Comparison of ENCODE assay signal across 8 cellular contexts in the genomic region with DNA sequence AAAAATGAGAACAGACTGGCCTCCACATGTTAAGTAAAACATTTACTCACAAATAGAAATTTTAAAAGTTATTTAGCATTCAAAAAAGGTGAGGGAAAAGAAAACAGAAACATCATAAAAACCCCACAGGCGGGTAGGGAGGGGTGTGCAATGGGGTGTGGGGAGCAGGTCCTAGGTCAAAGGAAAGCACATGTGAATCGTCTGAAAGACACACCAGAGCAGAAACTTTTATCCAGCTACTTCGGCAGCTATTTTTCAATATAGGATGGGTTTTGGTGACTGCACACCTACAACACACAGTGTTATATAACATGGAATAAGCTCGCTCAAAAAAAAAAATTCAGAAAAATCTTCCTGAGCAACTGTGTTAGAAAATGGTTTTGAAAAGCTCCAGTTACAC. TPM values are rescaled to one million over a fixed set of nuclear protein-coding genes. Genes with fewer than 3 reads are reported as not detected.
DNase-seq lines count a peak whose midpoint lies in the region; ATAC-seq, FAIRE-seq and TF ChIP-seq lines count a peak whose summit lies in the region.

No MANE protein-coding gene starts in this region.

- peak overlapping the region; percentile 94 for H3K4me3 Mint-ChIP-seq in osteocyte (ENCODE audit: unreplicated experiment)

- peaks cover 58% of the 10 kb centered on the region for H3K79me2 ChIP-seq in endothelial cell of umbilical vein (ENCODE audit: control insufficient read depth, insufficient read depth, low read length)

- H3K27me3 ChIP-seq in Peyer's patch (no peaks in the 10 kb centered on the region), endothelial cell of umbilical vein (ENCODE audit: control insufficient read depth in 2 of 2, insufficient read depth in 2 of 2, low read length in 2 of 2) (no peaks in the 10 kb centered on the region)

- no peak for TF ChIP-seq CTCF in GM12865 (IDR thresholded peaks at IDR 0.05; ENCODE audit: insufficient read depth, low read depth, low read length, missing control alignments)
- no peak for TF ChIP-seq CTCF in Peyer's patch (IDR thresholded peaks at IDR 0.05)
- TF ChIP-seq CTCF in endothelial cell of umbilical vein (IDR thresholded peaks at IDR 0.05; ENCODE audit: extremely low read depth in 1 of 2, insufficient read depth in 1 of 2, low read depth in 1 of 2, low read length in 2 of 2): no peak
- TF ChIP-seq CTCF in osteocyte (IDR thresholded peaks at IDR 0.05): no peak

- H3K9me1 ChIP-seq in endothelial cell of umbilical vein (replicated peaks; ENCODE audit: control insufficient read depth, extremely low read depth, insufficient read depth, low read length): no peaks in the 10 kb centered on the region

- no peaks in the 10 kb centered on the region for H3K9me3 ChIP-seq in Peyer's patch
- no peaks in the 10 kb centered on the region for H3K9me3 ChIP-seq in endothelial cell of umbilical vein (replicated peaks; ENCODE audit: control insufficient read depth, insufficient read depth, low read length)

- H3K27ac ChIP-seq in Peyer's patch (peak overlapping the region; percentile 95 to 99 (median 96)), endothelial cell of umbilical vein (ENCODE audit: insufficient read depth, low read depth, low read length) (peak overlapping the region; percentile 78)

- H3K4me1 Mint-ChIP-seq in osteocyte (ENCODE audit: unreplicated experiment): peaks cover 45% of the 10 kb centered on the region

- H3K27me3 Mint-ChIP-seq in osteocyte (ENCODE audit: unreplicated experiment): no peaks in the 10 kb centered on the region

- peaks cover 9% of the 10 kb centered on the region for H3K36me3 Mint-ChIP-seq in osteocyte (ENCODE audit: unreplicated experiment)

- peak; percentile 50 for DNase-seq in GM12865 (ENCODE audit: low read depth)
- no peak for DNase-seq in Peyer's patch
- DNase-seq in endothelial cell of umbilical vein (ENCODE audit: low read depth, low spot score): no peak
- no peak for DNase-seq in osteocyte (ENCODE audit: extremely low spot score, unreplicated experiment)
- DNase-seq in effector CD4-positive, alpha-beta T cell: no peak
- no peak for DNase-seq in pons (ENCODE audit: low spot score)

- H3K9me3 Mint-ChIP-seq in osteocyte (ENCODE audit: unreplicated experiment): no peaks in the 10 kb centered on the region

- H3K27ac Mint-ChIP-seq in osteocyte (ENCODE audit: unreplicated experiment): peak overlapping the region; percentile 96

- intact Hi-C loops in endothelial cell of umbilical vein (cut with micrococcal nuclease): no loop called here

- POLR2A ChIA-PET in endothelial cell of umbilical vein (lab: Charles Lee): interaction anchor here (0.6 kb wide), 1 partner anchor 11 kb away, joined by 5 read pairs; no protein-coding TSS in a partner anchor

- CTCF ChIA-PET in endothelial cell of umbilical vein (lab: Charles Lee): interaction anchor here (0.8 to 3.0 kb wide), 3 partner anchors 8 to 438 kb away, joined by 3 to 13 read pairs (median 11); no protein-coding TSS in a partner anchor

- H3K4me1 ChIP-seq in Peyer's patch (peaks cover 0 to 23% (median 3%) of the 10 kb centered on the region in 4 donors), endothelial cell of umbilical vein (ENCODE audit: control insufficient read depth, extremely low read depth, insufficient read depth, low read length) (peaks cover 18% of the 10 kb centered on the region)

- H2AFZ ChIP-seq in endothelial cell of umbilical vein (ENCODE audit: low read depth, low read length): no peak overlapping the region

- ATAC-seq in HG02852 (IDR thresholded peaks at IDR 0.05; ENCODE audit: unreplicated experiment) (no peak), HG03457 (IDR thresholded peaks at IDR 0.05; ENCODE audit: unreplicated experiment) (no peak)

- peak overlapping the region; percentile 83 for H3K9ac ChIP-seq in endothelial cell of umbilical vein (replicated peaks; ENCODE audit: extremely low read depth, insufficient read depth, low read length)

- no peak for FAIRE-seq in endothelial cell of umbilical vein (lab: Jason Lieb, UNC)

- H3K4me3 ChIP-seq in GM12865 (ENCODE audit: low read depth, low read length) (peak overlapping the region; percentile 98), Peyer's patch (peak overlapping the region; percentile 67 to 95 (median 83)), endothelial cell of umbilical vein (replicated peaks in 1 of 3; ENCODE audit: insufficient read depth in 1 of 3, low read depth in 1 of 3, low read length in 3 of 3) (peak overlapping the region; percentile 78 to 93 (median 92))

- H4K20me1 ChIP-seq in endothelial cell of umbilical vein (replicated peaks; ENCODE audit: control insufficient read depth, extremely low read depth, insufficient read depth, low read length): peaks cover 6% of the 10 kb centered on the region

- TF ChIP-seq POLR2A in Peyer's patch (IDR thresholded peaks at IDR 0.05) (no peak), endothelial cell of umbilical vein (IDR thresholded peaks at IDR 0.05; ENCODE audit: low read depth, low read length) (no peak)

- H3K4me2 ChIP-seq in endothelial cell of umbilical vein (ENCODE audit: insufficient read depth, low read length): peak overlapping the region; percentile 99

- H3K36me3 ChIP-seq in Peyer's patch (no peaks in the 10 kb centered on the region), endothelial cell of umbilical vein (ENCODE audit: control insufficient read depth in 2 of 2, extremely low read depth in 1 of 2, insufficient read depth in 2 of 2, low read length in 2 of 2) (peaks cover 2% of the 10 kb centered on the region in 2 experiments)

- dilution Hi-C loops in endothelial cell of umbilical vein (cut with MboI; ENCODE audit: extremely low pct_ligation_motif_present, low sequenced_read_pairs): no loop called here

- no TSS peak for BruUV-seq in endothelial cell of umbilical vein (replicated peaks; lab: Mats Ljungman, UMichigan)

TF ChIP-seq in endothelial cell of umbilical vein, 7 proteins besides CTCF, POLR2A, EP300 and RAD21:
- TF ChIP-seq GATA2 (IDR thresholded peaks at IDR 0.05; ENCODE audit: insufficient read depth, insufficient read length, low read depth, low read length) (no peak), JUN (IDR thresholded peaks at IDR 0.05; ENCODE audit: borderline replicate concordance, insufficient read depth, insufficient read length, low read depth) (no peak), FOS (IDR thresholded peaks at IDR 0.05; ENCODE audit: borderline replicate concordance, insufficient read depth, low read length) (no peak), MYC (IDR thresholded peaks at IDR 0.05; ENCODE audit: low read depth, low read length) (no peak), EZH2 (IDR thresholded peaks at IDR 0.05; ENCODE audit: borderline replicate concordance, low read depth, low read length, severe bottlenecking) (no peak), POLR2AphosphoS5 (IDR thresholded peaks at IDR 0.05; ENCODE audit: insufficient read depth, low read depth, low read length) (no peak)
- TF ChIP-seq, protein P1, sequence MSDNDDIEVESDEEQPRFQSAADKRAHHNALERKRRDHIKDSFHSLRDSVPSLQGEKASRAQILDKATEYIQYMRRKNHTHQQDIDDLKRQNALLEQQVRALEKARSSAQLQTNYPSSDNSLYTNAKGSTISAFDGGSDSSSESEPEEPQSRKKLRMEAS (IDR thresholded peaks at IDR 0.05; ENCODE audit: insufficient read depth, insufficient read length): no peak
TF ChIP-seq in endothelial cell of umbilical vein: peak in this region for 0.

RNA-seq across cellular contexts. Expression of a gene that starts 1.6 kb away (rescaled TPM):
- total RNA-seq in Peyer's patch (10 to 100 TPM; 19.1 to 68.5 (median 47.0) TPM), endothelial cell of umbilical vein (39.5 and 40.9 TPM in 2 replicates), osteocyte (35.0 and 36.1 TPM in 2 replicates)
- 12.4 and 12.6 TPM in 2 replicates for polyA plus RNA-seq in endothelial cell of umbilical vein
- 10.7 and 11.8 TPM in 2 replicates for polyA plus RNA-seq in endothelial cell of umbilical vein (2011; cell fraction: cytosol; rRNA removed)
- polyA plus RNA-seq in endothelial cell of umbilical vein (2011; cell fraction: nucleus; rRNA removed): 31.8 and 35.9 TPM in 2 replicates
- polyA plus RNA-seq in endothelial cell of umbilical vein (2012): 15.1 and 21.9 TPM in 2 replicates
- 36.4 and 36.9 TPM in 2 replicates for polyA minus RNA-seq in endothelial cell of umbilical vein
- polyA minus RNA-seq in endothelial cell of umbilical vein (2011; cell fraction: cytosol; rRNA and poly(A)+ RNA removed): 13.3 TPM
- polyA minus RNA-seq in endothelial cell of umbilical vein (2011; cell fraction: nucleus; rRNA and poly(A)+ RNA removed): 44.9 and 70.4 TPM in 2 replicates
